In the genomic region with DNA sequence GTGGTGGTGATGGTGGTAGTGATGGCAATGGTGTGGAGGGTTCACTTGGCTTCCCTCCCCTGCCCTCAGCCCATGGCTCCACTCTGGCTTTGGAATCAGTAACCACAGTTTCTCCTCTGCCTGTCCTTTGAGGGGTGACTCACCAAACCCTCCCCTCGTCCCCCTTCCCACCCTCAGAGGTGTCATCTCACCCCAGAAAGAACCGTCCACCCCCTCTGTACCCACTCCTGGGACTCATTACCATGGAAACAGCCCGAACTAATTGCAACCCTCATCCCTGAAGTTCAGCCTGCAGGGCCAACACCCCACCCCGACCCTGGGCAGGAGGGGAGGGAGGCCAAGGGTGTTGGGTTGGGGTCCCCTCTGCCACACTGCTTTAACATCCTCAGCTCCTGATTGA, we compare ENCODE assay signal across 13 cellular contexts. TPM values are rescaled to one million over a fixed set of nuclear protein-coding genes. Genes with fewer than 3 reads are reported as not detected.
A peak's percentile ranks its signal among the peaks of the same experiment; 100 is the strongest.
DNase-seq lines count a peak whose midpoint lies in the region; ATAC-seq, FAIRE-seq and TF ChIP-seq lines count a peak whose summit lies in the region.
"Had no signal": no experiment of that assay in that cellular context is flagged by ENCODE, and none has a peak within 500 bp of the region (broad histone marks: within the 10 kb centered on the region; RNA-seq: fewer than 3 reads in every experiment).

No MANE protein-coding gene starts in this region.

- H3K79me2 ChIP-seq in HCT116 (ENCODE audit: insufficient read depth, low read length) = no peaks in the 10 kb centered on the region
- H3K79me2 ChIP-seq in K562 (ENCODE audit: control insufficient read depth, insufficient read depth, low read length) = no peaks in the 10 kb centered on the region

- H2AFZ ChIP-seq in HCT116 (ENCODE audit: low read depth, low read length, poor library complexity, severe bottlenecking) (no peak overlapping the region), K562 (ENCODE audit: low read depth, low read length) (no peak overlapping the region)

- no peaks in the 10 kb centered on the region for H3K27me3 ChIP-seq in HCT116 (ENCODE audit: insufficient read depth, low read length)
- no peaks in the 10 kb centered on the region for H3K27me3 ChIP-seq in K562 (ENCODE audit: control insufficient read depth in 2 of 2, insufficient read depth in 2 of 2, low read length in 2 of 2)

- 0 out of 2 replicates have a peak overlapping the region, but pooled peaks have one; percentile 11 for H3K27ac ChIP-seq in HCT116 (ENCODE audit: low read depth, low read length)
- H3K27ac ChIP-seq in K562 (ENCODE audit: extremely low read depth, low read depth, low read length) = no peak overlapping the region

- ATAC-seq in HCT116 (no peak), K562 (no peak)

- H3K9ac ChIP-seq in HCT116 (ENCODE audit: low read length) (peak overlapping the region; percentile 54; the same call in 1 of the 2 replicates), K562 (ENCODE audit: insufficient read depth in 1 of 2, low read depth in 2 of 2, low read length in 2 of 2) (peak overlapping the region; percentile 8 to 86; a peak in 1 of 4 replicates)

- no TSS peak for BruUV-seq in HCT116 (replicated peaks; lab: Mats Ljungman, UMichigan)
- no TSS peak for BruUV-seq in K562 (replicated peaks; lab: Mats Ljungman, UMichigan)

- POLR2A ChIA-PET in HCT116 (lab: Charles Lee) = interaction anchor here (0.7 to 3.8 kb wide), 2 partner anchors 12 to 27 kb away, joined by 3 to 33 read pairs; a partner anchor contains a TSS
- POLR2A ChIA-PET in K562 (lab: Yijun Ruan, JAX) = interaction anchor here (0.7 to 1.8 kb wide), 7 partner anchors 9 to 302 kb away, joined by 3 to 6 read pairs (median 5); no protein-coding TSS in a partner anchor

- H3K9me1 ChIP-seq in K562 (ENCODE audit: control insufficient read depth, insufficient read depth, low read length) = peaks cover 3% of the 10 kb centered on the region

- TF ChIP-seq POLR2A in HCT116 (IDR thresholded peaks at IDR 0.05; ENCODE audit: borderline replicate concordance, extremely low read depth, insufficient read depth, insufficient read length) (no peak), K562 (conservative IDR thresholded peaks at IDR 0.05) (no peak)

- peaks cover 1 to 2% of the 10 kb centered on the region in 2 experiments; a peak in 2 of 4 replicates for H3K36me3 ChIP-seq in HCT116 (ENCODE audit: control insufficient read depth in 1 of 2, insufficient read depth in 2 of 2, low read length in 2 of 2)
- peaks cover 31% of the 10 kb centered on the region; the same call in 2 of the 3 replicates for H3K36me3 ChIP-seq in K562 (ENCODE audit: control insufficient read depth, insufficient read depth, low read length)

- H3K4me1 ChIP-seq in HCT116 (ENCODE audit: control insufficient read depth in 1 of 2, insufficient read depth in 2 of 2, low read length in 2 of 2) (peaks cover 9 to 42% of the 10 kb centered on the region in 2 experiments; a peak in 3 of 4 replicates), K562 (replicated peaks in 1 of 2; ENCODE audit: control insufficient read depth in 2 of 2, insufficient read depth in 2 of 2, low read length in 2 of 2) (peaks cover 24 to 25% of the 10 kb centered on the region in 2 experiments; a peak in 4 of 5 replicates)

- no peak for DNase-seq in HCT116 (ENCODE audit: low read depth, low spot score)
- peak in 3 of 4 experiments; percentile 20 to 32 (median 25) for DNase-seq in K562 (ENCODE audit: extremely low read depth in 1 of 4, low spot score in 3 of 4)
- peak; percentile 20 for DNase-seq in kidney tubule cell (ENCODE audit: low spot score)
- peak; percentile 60 for DNase-seq in stromal cell of bone marrow (ENCODE audit: low read depth)
- DNase-seq in ACHN = no peak
- DNase-seq in central memory CD4-positive, alpha-beta T cell = no peak
- DNase-seq in HK-2 (ENCODE audit: unreplicated experiment) = no peak
- no peak for DNase-seq in NCI-H1092 treated with DMSO at 0.1 percent for 48 hours (lab: John Stamatoyannopoulos, UW)
- DNase-seq: activated T-cell treated with anti-CD3 and anti-CD28 coated beads, Interleukin-2, amount 50 U/mL, for 24 hours; retina; T-helper 2 cell had no signal

- H3K4me2 ChIP-seq in HCT116 (ENCODE audit: low read length) (peak overlapping the region; percentile 79), K562 (ENCODE audit: insufficient read depth, low read length) (peak overlapping the region; percentile 68)

- CTCF ChIA-PET in HCT116 (lab: Charles Lee) = interaction anchor here (1.2 kb wide), 1 partner anchor 12 kb away, joined by 3 read pairs; no protein-coding TSS in a partner anchor
- CTCF ChIA-PET in K562 (lab: Yijun Ruan, JAX; ENCODE audit: low intra/inter-chr PET ratio) = no interaction called here

- TF ChIP-seq RAD21 in HCT116 (IDR thresholded peaks at IDR 0.05; ENCODE audit: low read depth) = no peak
- TF ChIP-seq RAD21 in K562 (CRISPR knock-in tag; conservative IDR thresholded peaks at IDR 0.05 in 1 of 2, IDR thresholded peaks at IDR 0.05 in 1 of 2) = no peak

- no peaks in the 10 kb centered on the region for H3K9me2 ChIP-seq in HCT116 (ENCODE audit: insufficient read depth)

- TF ChIP-seq CTCF in HCT116 (IDR thresholded peaks at IDR 0.05 in 2 of 3, conservative IDR thresholded peaks at IDR 0.05 in 1 of 3; ENCODE audit: borderline replicate concordance in 1 of 3, insufficient read depth in 1 of 3, low read depth in 2 of 3, low read length in 2 of 3) (no peak), K562 (IDR thresholded peaks at IDR 0.05 in 2 of 3, conservative IDR thresholded peaks at IDR 0.05 in 1 of 3; ENCODE audit: insufficient read depth in 2 of 3, low read depth in 1 of 3, low read length in 3 of 3) (no peak)

- intact Hi-C loops in HCT116 (cut with micrococcal nuclease) (no loop called here), K562 (cut with micrococcal nuclease) (no loop called here)

- WGBS in K562 (ENCODE audit: insufficient coverage, low coverage, missing lambda C conversion rate) = 38% methylated on average over 4 of the region's 4 CpGs

- RAD21 ChIA-PET in HCT116 (lab: Charles Lee; ENCODE audit: low non-redundant PET in 1 of 2, low total read pairs in 2 of 2, uncharacterized antibody in 2 of 2, unreplicated experiment in 2 of 2) = no interaction called here

- H3K9me3 ChIP-seq in HCT116 (ENCODE audit: control insufficient read depth in 1 of 2, insufficient read depth in 1 of 2, low read depth in 1 of 2, low read length in 2 of 2) = no peaks in the 10 kb centered on the region
- H3K9me3 ChIP-seq in K562 (replicated peaks; ENCODE audit: control insufficient read depth, insufficient read depth, low read depth, low read length) = no peaks in the 10 kb centered on the region

- H4K20me1 ChIP-seq in HCT116 (ENCODE audit: insufficient read depth) (no peaks in the 10 kb centered on the region), K562 (replicated peaks; ENCODE audit: control insufficient read depth, insufficient read depth, low read length) (peaks cover 5% of the 10 kb centered on the region; the same call in 1 of the 2 replicates)

- H3K4me3 ChIP-seq in HCT116 (replicated peaks in 1 of 2; ENCODE audit: low read depth in 1 of 2, low read length in 2 of 2) (peak overlapping the region; percentile 33 to 50; a peak in 1 of 4 replicates), K562 (no peak overlapping the region)

- no peak for FAIRE-seq in K562 (lab: Jason Lieb, UNC)

- in situ Hi-C loops in K562 (cut with MboI) = no loop called here
- in situ Hi-C loops in ACHN (cut with HindIII; ENCODE audit: low pct_ligation_motif_present, low pct_unique_long_range_greater_than_20kb, low sequenced_read_pairs) = no loop called here

- no peak for TF ChIP-seq EP300 in K562 (IDR thresholded peaks at IDR 0.05; ENCODE audit: low read length)

RNA-seq across cellular contexts. Expression of a gene that starts 26.6 kb away (rescaled TPM):
- total RNA-seq in HCT116 (2021; ENCODE audit: unreplicated experiment) = 36.2 TPM
- polyA plus RNA-seq in HCT116 (2012) = 19.1 and 21.7 TPM in 2 replicates
- total RNA-seq in K562 (2011; cell fraction: chromatin; rRNA removed; ENCODE audit: low replicate concordance) = 88.0 and 200 TPM in 2 replicates
- total RNA-seq in K562 (2011; cell fraction: nucleolus; rRNA removed) = 71.3 and 79.0 TPM in 2 replicates
- total RNA-seq in K562 (2011; cell fraction: nucleoplasm; rRNA removed) = 93.1 and 134 TPM in 2 replicates
- 17.8 and 21.2 TPM in 2 replicates for total RNA-seq in K562 (2014; rRNA removed)
- 7.7 and 8.5 TPM in 2 replicates for total RNA-seq in K562 (2014; rRNA removed; fragmentation: Illumina TruSeq; extraction: Trizol)
- 12.0 and 12.3 TPM in 2 replicates for total RNA-seq in K562 (2015; rRNA removed; fragmentation: Illumina TruSeq; extraction: Trizol)
- 27.0 and 28.7 TPM in 2 replicates for total RNA-seq in K562 (2021)
- polyA plus RNA-seq in K562 (2011; rRNA removed) = 17.0 and 21.7 TPM in 2 replicates
- 16.1 and 27.1 TPM in 2 replicates for polyA plus RNA-seq in K562 (2011; cell fraction: cytosol; rRNA removed)
- polyA plus RNA-seq in K562 (2011; cell fraction: nucleus; rRNA removed) = 62.2 and 110 TPM in 2 replicates
- polyA plus RNA-seq in K562 (2012) = 15.6 and 17.0 TPM in 2 replicates
- 14.2 and 16.2 TPM in 2 replicates for polyA plus RNA-seq in K562 (2014; fragmentation: Illumina TruSeq; extraction: Trizol)
- polyA plus RNA-seq in K562 (2014; fragmentation: Nextera tagmentation; extraction: Ambion mirVana) = 1 to 10 TPM; 2.0 to 3.1 TPM
- polyA plus RNA-seq in K562 (2014; rRNA removed) = 17.1 and 18.9 TPM in 2 replicates
- polyA minus RNA-seq in K562 (2011; rRNA and poly(A)+ RNA removed) = 24.4 and 29.0 TPM in 2 replicates
- polyA minus RNA-seq in K562 (2011; cell fraction: cytosol; rRNA and poly(A)+ RNA removed) = 20.1 and 22.6 TPM in 2 replicates
- 34.6 and 34.9 TPM in 2 replicates for polyA minus RNA-seq in K562 (2011; cell fraction: nucleus; rRNA and poly(A)+ RNA removed)

RNA-seq across cellular contexts. Expression of a gene that starts 45.5 kb away (rescaled TPM):
- total RNA-seq in HCT116 (2021; ENCODE audit: unreplicated experiment) (0.15 TPM), K562 (2014; rRNA removed) (not detected in 2 replicates), K562 (2014; rRNA removed; fragmentation: Illumina TruSeq; extraction: Trizol) (not detected in 2 replicates), K562 (2015; rRNA removed; fragmentation: Illumina TruSeq; extraction: Trizol) (not detected in 2 replicates), K562 (2021) (not detected in 2 replicates)
- polyA plus RNA-seq in HCT116 (2012) = 0.12 TPM in 1 of 2 replicates, not detected in the other
- total RNA-seq in K562 (2011; cell fraction: chromatin; rRNA removed; ENCODE audit: low replicate concordance) = not detected in 2 replicates
- total RNA-seq in K562 (2011; cell fraction: nucleolus; rRNA removed) = not detected in 2 replicates
- total RNA-seq in K562 (2011; cell fraction: nucleoplasm; rRNA removed) = not detected in 2 replicates
- polyA plus RNA-seq in K562 (2011; rRNA removed) (not detected in 2 replicates), K562 (2014; fragmentation: Illumina TruSeq; extraction: Trizol) (not detected in 2 replicates), K562 (2014; fragmentation: Nextera tagmentation; extraction: Ambion mirVana) (under 1 TPM; 0.11 to 0.20 TPM), K562 (2014; rRNA removed) (0.09 TPM in 1 of 2 replicates, not detected in the other)
- not detected in 2 replicates for polyA plus RNA-seq in K562 (2011; cell fraction: cytosol; rRNA removed)
- polyA plus RNA-seq in K562 (2011; cell fraction: nucleus; rRNA removed) = not detected in 2 replicates
- 0.11 TPM in 1 of 2 replicates, not detected in the other for polyA plus RNA-seq in K562 (2012)
- polyA minus RNA-seq in K562 (2011; rRNA and poly(A)+ RNA removed) = not detected in 2 replicates
- polyA minus RNA-seq in K562 (2011; cell fraction: cytosol; rRNA and poly(A)+ RNA removed) = not detected in 2 replicates
- polyA minus RNA-seq in K562 (2011; cell fraction: nucleus; rRNA and poly(A)+ RNA removed) = not detected in 2 replicates
- total RNA-seq: Daoy, HT1080 had no signal

Comparison
In these comparisons a context has a peak if more than half of its experiments do, and no peak if none do; other contexts are left out.
1. DNase-seq: peak in K562 (3 of 4), kidney tubule cell (single experiment) and stromal cell of bone marrow (single experiment); none in HCT116 (single experiment), ACHN (single experiment), central memory CD4-positive, alpha-beta T cell (single experiment), HK-2 (single experiment) and NCI-H1092 treated with DMSO at 0.1 percent for 48 hours (single experiment).